ENCODE assay signal across 25 cellular contexts in genomic region chr20:47660983-47661711, GRCh38.
DNase-seq lines count a peak whose midpoint lies in the region; ATAC-seq and TF ChIP-seq lines count a peak whose summit lies in the region.
"Had no signal": no experiment of that assay in that cellular context is flagged by ENCODE, and none has a peak within 500 bp of the region (broad histone marks: within the 10 kb centered on the region; RNA-seq: fewer than 3 reads in every experiment).

No MANE protein-coding gene starts in this region.

- POLR2A ChIA-PET in activated CD8-positive, alpha-beta T cell treated with anti-CD3 and anti-CD28 coated beads for 36 hours (lab: Charles Lee) = interaction anchor here (0.9 kb wide), 1 partner anchor 349 kb away, joined by 3 read pairs; no protein-coding TSS in a partner anchor
- POLR2A ChIA-PET in activated CD8-positive, alpha-beta T cell treated with anti-CD3 and anti-CD28 coated beads, Interleukin-2, amount 10 ng/mL, durations not matched to agents 7 days and 5 days (lab: Charles Lee) = no interaction called here
- POLR2A ChIA-PET in CD8-positive, alpha-beta T cell (lab: Charles Lee) = no interaction called here

- peaks cover 6% of the 10 kb centered on the region for H3K36me3 Mint-ChIP-seq in activated CD8-positive, alpha-beta T cell treated with anti-CD3 and anti-CD28 coated beads for 36 hours (ENCODE audit: low read depth)
- peaks cover 16% of the 10 kb centered on the region for H3K36me3 Mint-ChIP-seq in activated CD8-positive, alpha-beta T cell treated with anti-CD3 and anti-CD28 coated beads, Interleukin-2, amount 10 ng/mL, durations not matched to agents 7 days and 5 days (ENCODE audit: low read depth)
- peaks cover 47% of the 10 kb centered on the region for H3K36me3 Mint-ChIP-seq in CD8-positive, alpha-beta T cell
- peaks cover 24% of the 10 kb centered on the region for H3K36me3 Mint-ChIP-seq in activated T-helper 1 cell treated with anti-CD3 and anti-CD28 coated beads, Interleukin-12 subunit alpha, Interleukin-12 subunit beta, Interleukin-2, Interleukin-4 antibody, amounts not matched to agents 30 ng/mL and 10 ng/mL and 1 ng/mL, durations not matched to agents 14 hours and 24 hours and 36 hours (ENCODE audit: low read depth)
- H3K36me3 Mint-ChIP-seq in nephron progenitor cell (ENCODE audit: low read depth) = peaks cover 43% of the 10 kb centered on the region
- peaks cover 32% of the 10 kb centered on the region for H3K36me3 Mint-ChIP-seq in endothelial cell (ENCODE audit: low read depth, unreplicated experiment)

- no peaks in the 10 kb centered on the region for H3K9me3 ChIP-seq in CD8-positive, alpha-beta T cell (ENCODE audit: low read length)
- H3K9me3 ChIP-seq: A549, breast epithelium, esophagus squamous epithelium, psoas muscle, tibial nerve had no signal

- ATAC-seq in activated CD8-positive, alpha-beta T cell treated with anti-CD3 and anti-CD28 coated beads for 36 hours = no peak
- no peak for ATAC-seq in activated CD8-positive, alpha-beta T cell treated with anti-CD3 and anti-CD28 coated beads, Interleukin-2, amount 10 ng/mL, durations not matched to agents 7 days and 5 days
- ATAC-seq in CD8-positive, alpha-beta T cell = no peak
- ATAC-seq in HG02610 (IDR thresholded peaks at IDR 0.05; ENCODE audit: unreplicated experiment) = no peak
- ATAC-seq: A549, psoas muscle had no signal

- CTCF ChIA-PET in activated CD8-positive, alpha-beta T cell treated with anti-CD3 and anti-CD28 coated beads for 36 hours (lab: Charles Lee) = interaction anchor here (1.2 kb wide), 1 partner anchor 388 kb away, joined by 4 read pairs; no protein-coding TSS in a partner anchor
- CTCF ChIA-PET in activated CD8-positive, alpha-beta T cell treated with anti-CD3 and anti-CD28 coated beads, Interleukin-2, amount 10 ng/mL, durations not matched to agents 7 days and 5 days (lab: Charles Lee) = interaction anchor here (1.0 to 2.1 kb wide), 6 partner anchors 16 to 959 kb away, joined by 3 to 8 read pairs (median 4); no protein-coding TSS in a partner anchor
- CTCF ChIA-PET in CD8-positive, alpha-beta T cell (lab: Charles Lee) = interaction anchor here (0.8 to 4.7 kb wide), 2 partner anchors 33 to 960 kb away, joined by 3 to 19 read pairs; no protein-coding TSS in a partner anchor

- H3K27ac Mint-ChIP-seq in activated CD8-positive, alpha-beta T cell treated with anti-CD3 and anti-CD28 coated beads for 36 hours = peak overlapping the region; percentile 48
- H3K27ac Mint-ChIP-seq in activated CD8-positive, alpha-beta T cell treated with anti-CD3 and anti-CD28 coated beads, Interleukin-2, amount 10 ng/mL, durations not matched to agents 7 days and 5 days = no peak overlapping the region
- peak overlapping the region; percentile 45 for H3K27ac Mint-ChIP-seq in CD8-positive, alpha-beta T cell
- H3K27ac Mint-ChIP-seq in activated T-helper 1 cell treated with anti-CD3 and anti-CD28 coated beads, Interleukin-12 subunit alpha, Interleukin-12 subunit beta, Interleukin-2, Interleukin-4 antibody, amounts not matched to agents 30 ng/mL and 10 ng/mL and 1 ng/mL, durations not matched to agents 14 hours and 24 hours and 36 hours = peak overlapping the region; percentile 23
- peak overlapping the region; percentile 75 for H3K27ac Mint-ChIP-seq in nephron progenitor cell
- H3K27ac Mint-ChIP-seq in endothelial cell (ENCODE audit: unreplicated experiment) = no peak overlapping the region
- H3K27ac Mint-ChIP-seq: T-helper 2 cell treated with Interferon-gamma antibody and Interleukin-4, amounts not matched to agents 5 μg/mL and 100 μg/mL, for 36 hours had no signal

- DNase-seq in activated CD8-positive, alpha-beta T cell treated with anti-CD3 and anti-CD28 coated beads for 36 hours = no peak
- DNase-seq in activated CD8-positive, alpha-beta T cell treated with anti-CD3 and anti-CD28 coated beads, Interleukin-2, amount 10 ng/mL, durations not matched to agents 7 days and 5 days = no peak
- DNase-seq in CD8-positive, alpha-beta T cell = no peak
- DNase-seq in activated T-helper 1 cell treated with anti-CD3 and anti-CD28 coated beads, Interleukin-12 subunit alpha, Interleukin-12 subunit beta, Interleukin-2, Interleukin-4 antibody, amounts not matched to agents 30 ng/mL and 10 ng/mL and 1 ng/mL, durations not matched to agents 14 hours and 24 hours and 36 hours (ENCODE audit: low spot score) = no peak
- no peak for DNase-seq in nephron progenitor cell
- DNase-seq in endothelial cell (ENCODE audit: low spot score) = no peak
- DNase-seq in NCI-H2196 (lab: John Stamatoyannopoulos, UW; ENCODE audit: unreplicated experiment) = no peak
- DNase-seq: activated CD4-positive, alpha-beta T cell treated with anti-CD3 and anti-CD28 coated beads, Interleukin-2, amount 50 U/mL, for 4 hours; activated gamma-delta T cell treated with Interleukin-2 at 50 U/mL for 16 hours; AML-193; esophagus squamous epithelium; foreskin melanocyte; IMR-90; NCI-H1048; NCI-H187; NCI-H2171 treated with DMSO at 0.1 percent for 48 hours; NCI-H524; nucleus accumbens; psoas muscle; Right ventricle myocardium superior had no signal

- peaks cover 15% of the 10 kb centered on the region for H3K36me3 ChIP-seq in CD8-positive, alpha-beta T cell (ENCODE audit: insufficient read depth, low read length)
- H3K36me3 ChIP-seq: breast epithelium had no signal

- H3K9me3 Mint-ChIP-seq in activated CD8-positive, alpha-beta T cell treated with anti-CD3 and anti-CD28 coated beads for 36 hours = no peaks in the 10 kb centered on the region
- no peaks in the 10 kb centered on the region for H3K9me3 Mint-ChIP-seq in activated CD8-positive, alpha-beta T cell treated with anti-CD3 and anti-CD28 coated beads, Interleukin-2, amount 10 ng/mL, durations not matched to agents 7 days and 5 days (ENCODE audit: insufficient read depth)
- H3K9me3 Mint-ChIP-seq in CD8-positive, alpha-beta T cell = no peaks in the 10 kb centered on the region
- no peaks in the 10 kb centered on the region for H3K9me3 Mint-ChIP-seq in activated T-helper 1 cell treated with anti-CD3 and anti-CD28 coated beads, Interleukin-12 subunit alpha, Interleukin-12 subunit beta, Interleukin-2, Interleukin-4 antibody, amounts not matched to agents 30 ng/mL and 10 ng/mL and 1 ng/mL, durations not matched to agents 14 hours and 24 hours and 36 hours
- H3K9me3 Mint-ChIP-seq in nephron progenitor cell (no peaks in the 10 kb centered on the region), endothelial cell (ENCODE audit: unreplicated experiment) (no peaks in the 10 kb centered on the region)
- H3K9me3 Mint-ChIP-seq: T-helper 2 cell treated with Interferon-gamma antibody and Interleukin-4, amounts not matched to agents 5 μg/mL and 100 μg/mL, for 36 hours had no signal

- H3K4me1 ChIP-seq in CD8-positive, alpha-beta T cell (ENCODE audit: insufficient read depth, low read length) = no peaks in the 10 kb centered on the region
- H3K4me1 ChIP-seq: breast epithelium, psoas muscle had no signal

- H3K27me3 ChIP-seq in CD8-positive, alpha-beta T cell (ENCODE audit: insufficient read depth, low read length) = no peaks in the 10 kb centered on the region
- H3K27me3 ChIP-seq: breast epithelium, esophagus squamous epithelium, tibial nerve had no signal

- H3K4me3 ChIP-seq in CD8-positive, alpha-beta T cell (ENCODE audit: low read depth, low read length) = no peak overlapping the region
- H3K4me3 ChIP-seq: A549, breast epithelium, esophagus squamous epithelium, psoas muscle, tibial nerve had no signal

- TF ChIP-seq CTCF in activated CD8-positive, alpha-beta T cell treated with anti-CD3 and anti-CD28 coated beads for 36 hours (IDR thresholded peaks at IDR 0.05) = no peak
- TF ChIP-seq CTCF in CD8-positive, alpha-beta T cell (IDR thresholded peaks at IDR 0.05) = no peak
- TF ChIP-seq CTCF in nephron progenitor cell (IDR thresholded peaks at IDR 0.05) (no peak), endothelial cell (IDR thresholded peaks at IDR 0.05; ENCODE audit: unreplicated experiment) (no peak)

- H3K4me1 Mint-ChIP-seq in activated CD8-positive, alpha-beta T cell treated with anti-CD3 and anti-CD28 coated beads for 36 hours (ENCODE audit: low read depth) = peaks cover 5% of the 10 kb centered on the region
- peaks cover 8% of the 10 kb centered on the region for H3K4me1 Mint-ChIP-seq in activated CD8-positive, alpha-beta T cell treated with anti-CD3 and anti-CD28 coated beads, Interleukin-2, amount 10 ng/mL, durations not matched to agents 7 days and 5 days (ENCODE audit: low read depth)
- peaks cover 3% of the 10 kb centered on the region for H3K4me1 Mint-ChIP-seq in CD8-positive, alpha-beta T cell (ENCODE audit: low read depth)
- H3K4me1 Mint-ChIP-seq in activated T-helper 1 cell treated with anti-CD3 and anti-CD28 coated beads, Interleukin-12 subunit alpha, Interleukin-12 subunit beta, Interleukin-2, Interleukin-4 antibody, amounts not matched to agents 30 ng/mL and 10 ng/mL and 1 ng/mL, durations not matched to agents 14 hours and 24 hours and 36 hours (ENCODE audit: low read depth) = peaks cover 11% of the 10 kb centered on the region
- peaks cover 30% of the 10 kb centered on the region for H3K4me1 Mint-ChIP-seq in nephron progenitor cell
- H3K4me1 Mint-ChIP-seq in endothelial cell (ENCODE audit: unreplicated experiment) = peaks cover 17% of the 10 kb centered on the region

- H3K4me3 Mint-ChIP-seq in activated CD8-positive, alpha-beta T cell treated with anti-CD3 and anti-CD28 coated beads for 36 hours = no peak overlapping the region
- H3K4me3 Mint-ChIP-seq in activated CD8-positive, alpha-beta T cell treated with anti-CD3 and anti-CD28 coated beads, Interleukin-2, amount 10 ng/mL, durations not matched to agents 7 days and 5 days = no peak overlapping the region
- H3K4me3 Mint-ChIP-seq in CD8-positive, alpha-beta T cell = no peak overlapping the region
- no peak overlapping the region for H3K4me3 Mint-ChIP-seq in activated T-helper 1 cell treated with anti-CD3 and anti-CD28 coated beads, Interleukin-12 subunit alpha, Interleukin-12 subunit beta, Interleukin-2, Interleukin-4 antibody, amounts not matched to agents 30 ng/mL and 10 ng/mL and 1 ng/mL, durations not matched to agents 14 hours and 24 hours and 36 hours
- no peak overlapping the region for H3K4me3 Mint-ChIP-seq in nephron progenitor cell
- no peak overlapping the region for H3K4me3 Mint-ChIP-seq in endothelial cell (ENCODE audit: unreplicated experiment)
- H3K4me3 Mint-ChIP-seq: T-helper 2 cell treated with Interferon-gamma antibody and Interleukin-4, amounts not matched to agents 5 μg/mL and 100 μg/mL, for 36 hours had no signal

- intact Hi-C loops in activated CD8-positive, alpha-beta T cell treated with anti-CD3 and anti-CD28 coated beads for 36 hours (cut with micrococcal nuclease) = no loop called here
- intact Hi-C loops in CD8-positive, alpha-beta T cell (cut with DNase I, micrococcal nuclease) = no loop called here
- intact Hi-C loops in activated T-helper 1 cell treated with anti-CD3 and anti-CD28 coated beads, Interleukin-12 subunit alpha, Interleukin-12 subunit beta, Interleukin-2, Interleukin-4 antibody, amounts not matched to agents 30 ng/mL and 10 ng/mL and 1 ng/mL, durations not matched to agents 14 hours and 24 hours and 36 hours (cut with micrococcal nuclease) = no loop called here

- H3K27me3 Mint-ChIP-seq in activated CD8-positive, alpha-beta T cell treated with anti-CD3 and anti-CD28 coated beads for 36 hours = no peaks in the 10 kb centered on the region
- no peaks in the 10 kb centered on the region for H3K27me3 Mint-ChIP-seq in activated CD8-positive, alpha-beta T cell treated with anti-CD3 and anti-CD28 coated beads, Interleukin-2, amount 10 ng/mL, durations not matched to agents 7 days and 5 days (ENCODE audit: low read depth)
- no peaks in the 10 kb centered on the region for H3K27me3 Mint-ChIP-seq in CD8-positive, alpha-beta T cell (ENCODE audit: low read depth)
- no peaks in the 10 kb centered on the region for H3K27me3 Mint-ChIP-seq in activated T-helper 1 cell treated with anti-CD3 and anti-CD28 coated beads, Interleukin-12 subunit alpha, Interleukin-12 subunit beta, Interleukin-2, Interleukin-4 antibody, amounts not matched to agents 30 ng/mL and 10 ng/mL and 1 ng/mL, durations not matched to agents 14 hours and 24 hours and 36 hours (ENCODE audit: insufficient read depth)
- H3K27me3 Mint-ChIP-seq in nephron progenitor cell (ENCODE audit: low read depth, poor library complexity) (no peaks in the 10 kb centered on the region), endothelial cell (ENCODE audit: unreplicated experiment) (peaks cover 12% of the 10 kb centered on the region)

- H3K27ac ChIP-seq in CD8-positive, alpha-beta T cell (ENCODE audit: low read depth, low read length) = no peak overlapping the region
- H3K27ac ChIP-seq: A549, breast epithelium, esophagus squamous epithelium, psoas muscle, tibial nerve had no signal

Comparison
In these comparisons a context has a peak if more than half of its experiments do, and no peak if none do; other contexts are left out.
1. H3K27ac Mint-ChIP-seq: peak in activated CD8-positive, alpha-beta T cell treated with anti-CD3 and anti-CD28 coated beads for 36 hours (single experiment), CD8-positive, alpha-beta T cell (single experiment), activated T-helper 1 cell treated with anti-CD3 and anti-CD28 coated beads, Interleukin-12 subunit alpha, Interleukin-12 subunit beta, Interleukin-2, Interleukin-4 antibody, amounts not matched to agents 30 ng/mL and 10 ng/mL and 1 ng/mL, durations not matched to agents 14 hours and 24 hours and 36 hours (single experiment) and nephron progenitor cell (single experiment); none in activated CD8-positive, alpha-beta T cell treated with anti-CD3 and anti-CD28 coated beads, Interleukin-2, amount 10 ng/mL, durations not matched to agents 7 days and 5 days (single experiment) and endothelial cell (single experiment).